In genomic region chr18:22184573-22184972, GRCh38 we compare ENCODE assay signal across 9 cellular contexts. TPM values are rescaled to one million over a fixed set of nuclear protein-coding genes. Genes with fewer than 3 reads are reported as not detected.
A peak's percentile ranks its signal among the peaks of the same experiment; 100 is the strongest.
DNase-seq lines count a peak whose midpoint lies in the region; ATAC-seq, FAIRE-seq and TF ChIP-seq lines count a peak whose summit lies in the region.
"Not testable (repeated sequence)": the region's sequence is repeated elsewhere in the genome, so short reads cannot be mapped to it uniquely, and the experiment has no call there.
"Had no signal": no experiment of that assay in that cellular context is flagged by ENCODE, and none has a peak within 500 bp of the region (broad histone marks: within the 10 kb centered on the region; RNA-seq: fewer than 3 reads in every experiment).

No MANE protein-coding gene starts in this region.

- not testable (repeated sequence) for H3K79me2 ChIP-seq in K562 (ENCODE audit: control insufficient read depth, insufficient read depth, low read length)

- H3K9me3 ChIP-seq in HAP-1; K562 (replicated peaks; ENCODE audit: control insufficient read depth, insufficient read depth, low read depth, low read length): not testable (repeated sequence)

- ATAC-seq in K562: not testable (repeated sequence)
- peak; percentile 32 for ATAC-seq in Right ventricle myocardium superior (ENCODE audit: poor library complexity)
- peak; percentile 46 for ATAC-seq in left ventricle myocardium superior

- peak overlapping the region; percentile 70; the same call in 1 of the 2 replicates for H2AFZ ChIP-seq in K562 (ENCODE audit: low read depth, low read length)

- not testable (repeated sequence) for FAIRE-seq in K562 (lab: Jason Lieb, UNC)

- in situ Hi-C loops in HAP-1 (cut with MboI; ENCODE audit: low sequenced_read_pairs); K562 (cut with MboI): not testable (repeated sequence)

- not testable (repeated sequence) for TF ChIP-seq EP300 in K562 (IDR thresholded peaks at IDR 0.05; ENCODE audit: low read length)

- H3K9me3 Mint-ChIP-seq in mesothelial cell of epicardium; progenitor cell of endocrine pancreas (ENCODE audit: low read depth): not testable (repeated sequence)

- peaks cover 40% of the 10 kb centered on the region for H3K36me3 Mint-ChIP-seq in mesothelial cell of epicardium
- peaks cover 48% of the 10 kb centered on the region for H3K36me3 Mint-ChIP-seq in progenitor cell of endocrine pancreas (ENCODE audit: insufficient read depth)

- not testable (repeated sequence) for TF ChIP-seq POLR2A in K562 (conservative IDR thresholded peaks at IDR 0.05)

- 45% methylated on average over 8 of the region's 8 CpGs for WGBS in K562 (ENCODE audit: insufficient coverage, low coverage, missing lambda C conversion rate)

- CTCF ChIA-PET in K562 (lab: Yijun Ruan, JAX; ENCODE audit: low intra/inter-chr PET ratio): not testable (repeated sequence)

- not testable (repeated sequence) for H3K27me3 ChIP-seq in HAP-1 (ENCODE audit: low read depth); K562 (ENCODE audit: control insufficient read depth in 2 of 2, insufficient read depth in 2 of 2, low read length in 2 of 2)

- intact Hi-C loops in K562 (cut with micrococcal nuclease); Right ventricle myocardium superior (cut with DNase I): not testable (repeated sequence)
- intact Hi-C loops in left ventricle myocardium superior (cut with micrococcal nuclease): loop anchor here (10.0 kb wide), 1 partner anchor 380 kb away; no protein-coding TSS in a partner anchor

- not testable (repeated sequence) for BruUV-seq in K562 (replicated peaks; lab: Mats Ljungman, UMichigan)

- not testable (repeated sequence) for H3K4me2 ChIP-seq in K562 (ENCODE audit: insufficient read depth, low read length)

- H3K4me1 ChIP-seq in HAP-1; K562 (replicated peaks in 1 of 2; ENCODE audit: control insufficient read depth in 2 of 2, insufficient read depth in 2 of 2, low read length in 2 of 2): not testable (repeated sequence)

- not testable (repeated sequence) for TF ChIP-seq CTCF in K562 (IDR thresholded peaks at IDR 0.05 in 2 of 3, conservative IDR thresholded peaks at IDR 0.05 in 1 of 3; ENCODE audit: insufficient read depth in 2 of 3, low read depth in 1 of 3, low read length in 3 of 3); mesothelial cell of epicardium (IDR thresholded peaks at IDR 0.05; ENCODE audit: unreplicated experiment); progenitor cell of endocrine pancreas (IDR thresholded peaks at IDR 0.05; ENCODE audit: unreplicated experiment)

- H3K36me3 ChIP-seq in HAP-1 (replicated peaks); K562 (ENCODE audit: control insufficient read depth, insufficient read depth, low read length): not testable (repeated sequence)

- POLR2A ChIA-PET in K562 (lab: Yijun Ruan, JAX): interaction anchor here (0.5 kb wide), 1 partner anchor 167 kb away, joined by 3 read pairs; no protein-coding TSS in a partner anchor

- H3K9me1 ChIP-seq in K562 (ENCODE audit: control insufficient read depth, insufficient read depth, low read length): not testable (repeated sequence)

- H3K27ac Mint-ChIP-seq in mesothelial cell of epicardium (peak overlapping the region; percentile 66), progenitor cell of endocrine pancreas (peak overlapping the region; percentile 27)

- not testable (repeated sequence) for H3K4me3 Mint-ChIP-seq in mesothelial cell of epicardium; progenitor cell of endocrine pancreas (ENCODE audit: low read depth)

- peaks cover 61% of the 10 kb centered on the region for H3K4me1 Mint-ChIP-seq in mesothelial cell of epicardium
- peaks cover 48% of the 10 kb centered on the region for H3K4me1 Mint-ChIP-seq in progenitor cell of endocrine pancreas (ENCODE audit: low read depth)

- H4K20me1 ChIP-seq in K562 (replicated peaks; ENCODE audit: control insufficient read depth, insufficient read depth, low read length): not testable (repeated sequence)

- H3K9ac ChIP-seq in K562 (ENCODE audit: insufficient read depth in 1 of 2, low read depth in 2 of 2, low read length in 2 of 2): not testable (repeated sequence)

- H3K27ac ChIP-seq in K562 (ENCODE audit: extremely low read depth, low read depth, low read length): not testable (repeated sequence)

- not testable (repeated sequence) for H3K27me3 Mint-ChIP-seq in mesothelial cell of epicardium (ENCODE audit: low read depth); progenitor cell of endocrine pancreas

- not testable (repeated sequence) for H3K4me3 ChIP-seq in HAP-1, K562

- not testable (repeated sequence) for TF ChIP-seq RAD21 in K562 (CRISPR knock-in tag; conservative IDR thresholded peaks at IDR 0.05 in 1 of 2, IDR thresholded peaks at IDR 0.05 in 1 of 2)

- DNase-seq in HAP-1 (ENCODE audit: low spot score in 2 of 2) (peak; percentile 67 to 74), NCI-H69 (lab: John Stamatoyannopoulos, UW) (peak; percentile 12), left ventricle myocardium superior (peak; percentile 45), ureter (ENCODE audit: low spot score) (peak; percentile 46)
- DNase-seq in K562 (ENCODE audit: extremely low read depth in 1 of 4, low spot score in 3 of 4); Right ventricle myocardium superior; mesothelial cell of epicardium (ENCODE audit: low spot score in 2 of 2, unreplicated experiment in 2 of 2); progenitor cell of endocrine pancreas (ENCODE audit: low spot score, unreplicated experiment): not testable (repeated sequence)

TF ChIP-seq in K562, 482 proteins besides CTCF, POLR2A, EP300 and RAD21:
- TF ChIP-seq, protein P1, sequence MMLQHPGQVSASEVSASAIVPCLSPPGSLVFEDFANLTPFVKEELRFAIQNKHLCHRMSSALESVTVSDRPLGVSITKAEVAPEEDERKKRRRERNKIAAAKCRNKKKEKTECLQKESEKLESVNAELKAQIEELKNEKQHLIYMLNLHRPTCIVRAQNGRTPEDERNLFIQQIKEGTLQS (IDR thresholded peaks at IDR 0.05): peak; percentile 47
- TF ChIP-seq, protein P1 (CRISPR knock-in tag; conservative IDR thresholded peaks at IDR 0.05): not testable (repeated sequence)
TF ChIP-seq in K562: peak in this region for 1; not testable (repeated sequence) for 481.

RNA-seq across cellular contexts. Expression of gene GATA6, which starts 15.2 kb away (rescaled TPM):
- total RNA-seq in K562 (2011; cell fraction: chromatin; rRNA removed; ENCODE audit: low replicate concordance): 0.09 TPM in 1 of 2 replicates, not detected in the other
- 0.13 and 0.17 TPM in 2 replicates for total RNA-seq in K562 (2011; cell fraction: nucleolus; rRNA removed)
- total RNA-seq in K562 (2011; cell fraction: nucleoplasm; rRNA removed): not detected in 2 replicates
- total RNA-seq in K562 (2014; rRNA removed): 0.16 and 0.18 TPM in 2 replicates
- not detected in 2 replicates for total RNA-seq in K562 (2014; rRNA removed; fragmentation: Illumina TruSeq; extraction: Trizol)
- total RNA-seq in K562 (2015; rRNA removed; fragmentation: Illumina TruSeq; extraction: Trizol): not detected in 2 replicates
- 0.24 and 0.29 TPM in 2 replicates for total RNA-seq in K562 (2021)
- polyA plus RNA-seq in K562 (2011; rRNA removed): 0.12 TPM in 1 of 2 replicates, not detected in the other
- 0.06 and 0.09 TPM in 2 replicates for polyA plus RNA-seq in K562 (2011; cell fraction: cytosol; rRNA removed)
- polyA plus RNA-seq in K562 (2011; cell fraction: nucleus; rRNA removed): 0.07 and 0.20 TPM in 2 replicates
- polyA plus RNA-seq in K562 (2012): 0.05 and 0.10 TPM in 2 replicates
- polyA plus RNA-seq in K562 (2014; fragmentation: Illumina TruSeq; extraction: Trizol): 0.06 TPM in 1 of 2 replicates, not detected in the other
- polyA plus RNA-seq in K562 (2014; fragmentation: Nextera tagmentation; extraction: Ambion mirVana): under 1 TPM in 1 of 2 experiments, not detected in 1; 0.01 TPM
- 0.13 TPM in 1 of 2 replicates, not detected in the other for polyA plus RNA-seq in K562 (2014; rRNA removed)
- 0.15 TPM in 1 of 2 replicates, not detected in the other for polyA minus RNA-seq in K562 (2011; rRNA and poly(A)+ RNA removed)
- polyA minus RNA-seq in K562 (2011; cell fraction: cytosol; rRNA and poly(A)+ RNA removed): 0.64 TPM in 1 of 2 replicates, not detected in the other
- polyA minus RNA-seq in K562 (2011; cell fraction: nucleus; rRNA and poly(A)+ RNA removed): 0.13 and 0.22 TPM in 2 replicates
- total RNA-seq in Right ventricle myocardium superior: 56.0 TPM
- 62.3 TPM for total RNA-seq in left ventricle myocardium superior
- 99.0 to 108 TPM (median 106 TPM) in 3 replicates for total RNA-seq in mesothelial cell of epicardium
- 112 and 114 TPM in 2 replicates for total RNA-seq in progenitor cell of endocrine pancreas
- total RNA-seq in ureter: 12.6 TPM
- total RNA-seq: GM23338 had no signal

Comparison
In these comparisons a context has a peak if more than half of its experiments do, and no peak if none do; other contexts are left out.
1. RNA of gene GATA6, which starts 15.2 kb away (total RNA-seq): 112 to 114 TPM in progenitor cell of endocrine pancreas, 99.0 to 108 TPM in mesothelial cell of epicardium, 62.3 TPM in left ventricle myocardium superior (single experiment), 56.0 TPM in Right ventricle myocardium superior (single experiment) and 12.6 TPM in ureter (single experiment); 0.09 to 0.29 TPM in K562; every median in the first group is over 10 times any median in the second.